In genomic region chr18:51514128-51514527, GRCh38 we compare ENCODE assay signal across 17 cellular contexts.
"Had no signal": no experiment of that assay in that cellular context is flagged by ENCODE, and none has a peak within 500 bp of the region (broad histone marks: within the 10 kb centered on the region; RNA-seq: fewer than 3 reads in every experiment).

No MANE protein-coding gene starts in this region.

- H3K36me3 ChIP-seq: gastrocnemius medialis, left ventricle myocardium inferior, neural progenitor cell, suprapubic skin had no signal

- H3K27ac Mint-ChIP-seq: activated naive CD8-positive, alpha-beta T cell treated with anti-CD3 and anti-CD28 coated beads for 36 hours; effector memory CD8-positive, alpha-beta T cell; neural progenitor cell; progenitor cell of endocrine pancreas; stimulated activated naive CD8-positive, alpha-beta T cell treated with anti-CD3 and anti-CD28 coated beads, Interleukin-15, amount 100 ng/mL, for 72 hours; type B pancreatic cell had no signal

- H3K9me3 ChIP-seq: gastrocnemius medialis, suprapubic skin had no signal

- H3K27me3 Mint-ChIP-seq: progenitor cell of endocrine pancreas, type B pancreatic cell had no signal

- H2AFZ ChIP-seq: neural progenitor cell had no signal

- H3K4me3 ChIP-seq: gastrocnemius medialis, left ventricle myocardium inferior, mucosa of descending colon, neural progenitor cell, suprapubic skin had no signal

- H3K4me1 ChIP-seq: gastrocnemius medialis, left ventricle myocardium inferior, neural progenitor cell, suprapubic skin had no signal

- H3K4me3 Mint-ChIP-seq: activated naive CD8-positive, alpha-beta T cell treated with anti-CD3 and anti-CD28 coated beads for 36 hours; effector memory CD8-positive, alpha-beta T cell; naive B cell; neural progenitor cell; stimulated activated naive CD8-positive, alpha-beta T cell treated with anti-CD3 and anti-CD28 coated beads, Interleukin-15, amount 100 ng/mL, for 72 hours; type B pancreatic cell had no signal

- H3K27ac ChIP-seq: gastrocnemius medialis, left ventricle myocardium inferior, neural progenitor cell, suprapubic skin had no signal

- H3K4me1 Mint-ChIP-seq: activated naive CD8-positive, alpha-beta T cell treated with anti-CD3 and anti-CD28 coated beads for 36 hours; naive B cell; neural progenitor cell; stimulated activated naive CD8-positive, alpha-beta T cell treated with anti-CD3 and anti-CD28 coated beads, Interleukin-15, amount 100 ng/mL, for 72 hours had no signal

- H3K36me3 Mint-ChIP-seq: activated naive CD8-positive, alpha-beta T cell treated with anti-CD3 and anti-CD28 coated beads for 36 hours; naive B cell; neural progenitor cell; type B pancreatic cell had no signal

- DNase-seq: activated CD4-positive, alpha-beta T cell treated with anti-CD3 and anti-CD28 coated beads, Interleukin-2, amount 50 U/mL, for 4 hours; activated naive CD8-positive, alpha-beta T cell treated with anti-CD3 and anti-CD28 coated beads for 36 hours; amygdala; caudate nucleus; effector memory CD8-positive, alpha-beta T cell; gastrocnemius medialis; head of caudate nucleus; left ventricle myocardium inferior; mucosa of descending colon; naive B cell; stimulated activated CD4-positive, alpha-beta T cell treated with anti-CD3 and anti-CD28 coated beads, Interleukin-15, amount 100 ng/mL, for 24 hours; stimulated activated CD4-positive, alpha-beta T cell treated with anti-CD3 and anti-CD28 coated beads, Interleukin-2, amount 100 ng/mL, for 48 hours; stimulated activated naive CD8-positive, alpha-beta T cell treated with anti-CD3 and anti-CD28 coated beads, Interleukin-15, amount 100 ng/mL, for 72 hours had no signal

- H3K9me3 Mint-ChIP-seq: effector memory CD8-positive, alpha-beta T cell; type B pancreatic cell had no signal

- H3K27me3 ChIP-seq: gastrocnemius medialis, neural progenitor cell, suprapubic skin had no signal

- H3K9ac ChIP-seq: neural progenitor cell had no signal

- H3K4me2 ChIP-seq: neural progenitor cell had no signal
